ENCODE assay signal across 23 cellular contexts in the genomic region with DNA sequence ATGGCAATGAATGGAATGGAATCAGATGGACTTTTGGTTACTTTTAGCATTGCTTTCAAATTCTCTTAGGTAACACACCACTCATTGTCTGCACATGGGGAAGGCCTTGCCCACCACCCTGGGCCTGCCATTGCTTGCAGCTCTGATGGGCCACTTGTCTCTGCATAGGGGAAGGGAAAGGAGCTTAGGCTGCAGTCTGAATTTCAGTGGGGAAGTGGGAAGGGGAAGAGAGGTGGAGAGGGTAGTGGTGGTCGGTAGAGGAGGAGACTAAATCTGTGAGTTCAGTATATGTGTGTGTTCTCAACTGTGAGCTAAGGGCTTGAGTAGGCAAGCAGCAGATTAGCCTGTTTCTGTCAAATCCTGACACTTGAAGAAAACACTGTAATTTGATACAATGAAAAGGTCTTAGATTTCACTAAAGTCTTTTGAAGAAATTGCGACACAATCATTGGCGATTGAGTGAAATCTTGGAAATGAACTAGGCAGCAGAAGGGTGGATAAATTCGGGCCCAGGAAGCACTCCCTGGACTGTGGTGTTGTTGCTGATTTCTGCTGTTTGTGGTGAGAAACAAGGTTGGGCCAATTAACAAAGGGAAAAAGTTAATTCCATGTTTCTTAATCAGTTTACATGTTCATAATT.
"Had no signal": no experiment of that assay in that cellular context is flagged by ENCODE, and none has a peak within 500 bp of the region (broad histone marks: within the 10 kb centered on the region; RNA-seq: fewer than 3 reads in every experiment).

No MANE protein-coding gene starts in this region.

- H3K36me3 ChIP-seq: pancreas, right atrium auricular region, tibial artery, uterus, WERI-Rb-1 had no signal

- ATAC-seq: activated T-cell treated with anti-CD3 and anti-CD28 coated beads, Interleukin-2, amount 50 U/mL, for 4 hours; left ventricle myocardium superior; natural killer cell; pancreas; psoas muscle; stimulated activated naive CD8-positive, alpha-beta T cell treated with anti-CD3 and anti-CD28 coated beads, Interleukin-15, amount 100 ng/mL, for 72 hours had no signal

- H3K27me3 ChIP-seq: hepatocyte, pancreas, right atrium auricular region, tibial artery, uterus had no signal

- H3K9me3 ChIP-seq: pancreas, tibial artery, uterus had no signal

- H3K4me3 ChIP-seq: hepatocyte, pancreas, psoas muscle, right atrium auricular region, tibial artery, uterus had no signal

- H3K4me1 ChIP-seq: pancreas, psoas muscle, right atrium auricular region, tibial artery, uterus had no signal

- H3K27ac ChIP-seq: hepatocyte, pancreas, psoas muscle, right atrium auricular region, tibial artery, uterus, WERI-Rb-1 had no signal

- DNase-seq: activated CD4-positive, alpha-beta T cell treated with anti-CD3 and anti-CD28 coated beads for 1 hour; activated CD8-positive, alpha-beta memory T cell treated with anti-CD3 and anti-CD28 coated beads, Interleukin-2, amount 50 U/mL, for 4 hours; activated naive CD4-positive, alpha-beta T cell treated with Interleukin-2 at 50 U/mL for 16 hours; activated naive CD8-positive, alpha-beta T cell treated with anti-CD3 and anti-CD28 coated beads for 36 hours; activated T-cell treated with anti-CD3 and anti-CD28 coated beads, Interleukin-2, amount 50 U/mL, for 4 hours; amniotic stem cell; glutamatergic neuron; immature natural killer cell; kidney glomerular epithelial cell; left ventricle myocardium superior; mammary epithelial cell; natural killer cell; pancreas; psoas muscle; stimulated activated CD4-positive, alpha-beta T cell treated with anti-CD3 and anti-CD28 coated beads, Interleukin-12 subunit alpha, Interleukin-12 subunit beta, amount 100 ng/mL, for 4 hours; stimulated activated CD4-positive, alpha-beta T cell treated with anti-CD3 and anti-CD28 coated beads, Interleukin-1b, Interleukin-23, amount 100 ng/mL, for 48 hours; stimulated activated naive CD8-positive, alpha-beta T cell treated with anti-CD3 and anti-CD28 coated beads, Interleukin-15, amount 100 ng/mL, for 72 hours; T-helper 1 cell; tibial artery; uterus; WERI-Rb-1 had no signal
